8 cellular contexts compared by ENCODE assay signal in genomic region chr14:99729991-99730875, GRCh38. TPM values are rescaled to one million over a fixed set of nuclear protein-coding genes. Genes with fewer than 3 reads are reported as not detected.
DNase-seq lines count a peak whose midpoint lies in the region; ATAC-seq and TF ChIP-seq lines count a peak whose summit lies in the region.

No MANE protein-coding gene starts in this region.

- H3K9ac ChIP-seq in SK-N-SH: peak overlapping the region; percentile 36; the same call in 1 of the 2 replicates

- H3K9me2 ChIP-seq in SK-N-SH: no peaks in the 10 kb centered on the region

- no peak overlapping the region for H3K27ac Mint-ChIP-seq in activated naive CD8-positive, alpha-beta T cell treated with anti-CD3 and anti-CD28 coated beads, Interleukin-2, amount 10 ng/mL, durations not matched to agents 7 days and 5 days

- no peaks in the 10 kb centered on the region for H3F3A ChIP-seq in SK-N-SH (replicated peaks; ENCODE audit: insufficient read depth)

- TF ChIP-seq CTCF in SK-N-SH (IDR thresholded peaks at IDR 0.05): peak; percentile 84

- ATAC-seq in activated naive CD8-positive, alpha-beta T cell treated with anti-CD3 and anti-CD28 coated beads, Interleukin-2, amount 10 ng/mL, durations not matched to agents 7 days and 5 days (ENCODE audit: low read depth): peak; percentile 60
- ATAC-seq in right cardiac atrium (peak; percentile 36 to 58), sciatic nerve (peak; percentile 31), GM18873 (IDR thresholded peaks at IDR 0.05; ENCODE audit: low FRiP score, unreplicated experiment) (no peak)

- H3K27me3 ChIP-seq in SK-N-SH (ENCODE audit: insufficient read depth) (no peaks in the 10 kb centered on the region), right cardiac atrium (ENCODE audit: control insufficient read depth, insufficient read depth) (no peaks in the 10 kb centered on the region)

- H4K20me1 ChIP-seq in SK-N-SH (ENCODE audit: insufficient read depth): no peaks in the 10 kb centered on the region

- H3K4me2 ChIP-seq in SK-N-SH: peak overlapping the region; percentile 63; the same call in 1 of the 2 replicates

- TF ChIP-seq RAD21 in SK-N-SH (IDR thresholded peaks at IDR 0.05; ENCODE audit: low read length): peak; percentile 79

- no peaks in the 10 kb centered on the region for H3K4me1 Mint-ChIP-seq in activated naive CD8-positive, alpha-beta T cell treated with anti-CD3 and anti-CD28 coated beads, Interleukin-2, amount 10 ng/mL, durations not matched to agents 7 days and 5 days

- H2AFZ ChIP-seq in SK-N-SH (ENCODE audit: low read depth): peak overlapping the region; percentile 84; the same call in 1 of the 2 replicates

- 21% methylated on average over 22 of the region's 75 CpGs for WGBS in SK-N-SH (ENCODE audit: low lambda C conversion rate)
- WGBS in right cardiac atrium: 5% methylated on average over 75 of the region's 75 CpGs

- POLR2A ChIA-PET in SK-N-SH (lab: Yijun Ruan, JAX): interaction anchor here (1.1 kb wide), 1 partner anchor 21 kb away, joined by 3 read pairs; no protein-coding TSS in a partner anchor
- POLR2A ChIA-PET in activated naive CD8-positive, alpha-beta T cell treated with anti-CD3 and anti-CD28 coated beads, Interleukin-2, amount 10 ng/mL, durations not matched to agents 7 days and 5 days (lab: Charles Lee): no interaction called here

- intact Hi-C loops in right cardiac atrium (cut with DNase I) (loop anchor here (1.0 to 10.0 kb wide), 4 partner anchors 62 to 157 kb away; partner anchors contain the start of gene EML1 (in 3 of the 4)), sciatic nerve (cut with DNase I) (no loop called here)

- CTCF ChIA-PET in SK-N-SH (lab: Yijun Ruan, JAX): interaction anchor here (0.6 to 11.2 kb wide), 55 partner anchors 8 to 1703 kb away, joined by 3 to 136 read pairs (median 5); partner anchors contain the start of genes CYP46A1 and EML1

- no peaks in the 10 kb centered on the region for H3K9me3 ChIP-seq in SK-N-SH
- no peaks in the 10 kb centered on the region for H3K9me3 ChIP-seq in right cardiac atrium (ENCODE audit: control insufficient read depth, low read length)

- no peaks in the 10 kb centered on the region for H3K79me2 ChIP-seq in SK-N-SH (ENCODE audit: insufficient read depth)

- peaks cover 6% of the 10 kb centered on the region for H3K27me3 Mint-ChIP-seq in activated naive CD8-positive, alpha-beta T cell treated with anti-CD3 and anti-CD28 coated beads, Interleukin-2, amount 10 ng/mL, durations not matched to agents 7 days and 5 days

- no peaks in the 10 kb centered on the region for H3K9me3 Mint-ChIP-seq in activated naive CD8-positive, alpha-beta T cell treated with anti-CD3 and anti-CD28 coated beads, Interleukin-2, amount 10 ng/mL, durations not matched to agents 7 days and 5 days

- no peak for TF ChIP-seq EP300 in SK-N-SH (IDR thresholded peaks at IDR 0.05; ENCODE audit: borderline replicate concordance in 1 of 2, low read depth in 1 of 2, low read length in 1 of 2)

- H3K4me1 ChIP-seq in SK-N-SH (ENCODE audit: control insufficient read depth in 1 of 2, insufficient read depth in 2 of 2, low read depth in 1 of 2, low read length in 1 of 2) (peaks cover 0 to 10% of the 10 kb centered on the region in 2 experiments; a peak in 1 of 4 replicates), right cardiac atrium (ENCODE audit: control insufficient read depth, insufficient read depth, low read length) (no peaks in the 10 kb centered on the region)

- H3K4me3 ChIP-seq in SK-N-SH (ENCODE audit: low read depth in 2 of 2, low read length in 1 of 2): peak overlapping the region; percentile 46 to 63
- peak overlapping the region; percentile 62 for H3K4me3 ChIP-seq in right cardiac atrium (ENCODE audit: low read length)

- peak overlapping the region; percentile 44 for H3K4me3 Mint-ChIP-seq in activated naive CD8-positive, alpha-beta T cell treated with anti-CD3 and anti-CD28 coated beads, Interleukin-2, amount 10 ng/mL, durations not matched to agents 7 days and 5 days

- DNase-seq in NCI-H1436 (lab: John Stamatoyannopoulos, UW) (peak; percentile 45), NCI-H1436 treated with DMSO at 0.1 percent for 48 hours (lab: John Stamatoyannopoulos, UW) (no peak), HK-2 (ENCODE audit: unreplicated experiment) (peak; percentile 65), SK-N-SH (peak; percentile 97), right cardiac atrium (peak; percentile 69 to 93 (median 91)), sciatic nerve (ENCODE audit: low spot score) (peak; percentile 89)
- peak; percentile 90 for DNase-seq in activated naive CD8-positive, alpha-beta T cell treated with anti-CD3 and anti-CD28 coated beads, Interleukin-2, amount 10 ng/mL, durations not matched to agents 7 days and 5 days

- H3K27ac ChIP-seq in SK-N-SH (ENCODE audit: low read depth in 2 of 2, low read length in 1 of 2): no peak overlapping the region
- H3K27ac ChIP-seq in right cardiac atrium (ENCODE audit: low read length): no peak overlapping the region

- no peaks in the 10 kb centered on the region for H3K36me3 ChIP-seq in SK-N-SH (replicated peaks in 1 of 2; ENCODE audit: control insufficient read depth in 1 of 2, insufficient read depth in 2 of 2, low read length in 1 of 2)

- H3K36me3 Mint-ChIP-seq in activated naive CD8-positive, alpha-beta T cell treated with anti-CD3 and anti-CD28 coated beads, Interleukin-2, amount 10 ng/mL, durations not matched to agents 7 days and 5 days: no peaks in the 10 kb centered on the region

TF ChIP-seq in SK-N-SH, 30 proteins besides CTCF, POLR2A, EP300 and RAD21:
- TF ChIP-seq SMC3 (IDR thresholded peaks at IDR 0.05; ENCODE audit: low read depth, low read length) (peak; percentile 93), NRF1 (IDR thresholded peaks at IDR 0.05; ENCODE audit: low read depth, low read length) (0 out of 2 replicates have a peak, but pooled peaks have one; percentile 22), RCOR1 (IDR thresholded peaks at IDR 0.05; ENCODE audit: low read length) (0 out of 2 replicates have a peak, but pooled peaks have one; percentile 32), POLR2AphosphoS5 (IDR thresholded peaks at IDR 0.05; ENCODE audit: low read depth, low read length) (no peak), ZBTB33 (IDR thresholded peaks at IDR 0.05; ENCODE audit: borderline replicate concordance, low read depth) (no peak)

RNA-seq across cellular contexts. Expression of gene CYP46A1, which starts 46.1 kb away (rescaled TPM):
- polyA plus RNA-seq in SK-N-SH (2012; rRNA removed) (0.18 and 0.30 TPM in 2 replicates), right cardiac atrium (5.8 TPM)
- polyA plus RNA-seq in SK-N-SH (2012; cell fraction: cytosol; rRNA removed): 0.21 and 0.26 TPM in 2 replicates
- 1.1 and 1.4 TPM in 2 replicates for polyA plus RNA-seq in SK-N-SH (2012; cell fraction: nucleus; rRNA removed)
- total RNA-seq in activated naive CD8-positive, alpha-beta T cell treated with anti-CD3 and anti-CD28 coated beads, Interleukin-2, amount 10 ng/mL, durations not matched to agents 7 days and 5 days: under 1 TPM; 0.26 to 0.33 TPM
- total RNA-seq in right cardiac atrium (1 to 10 TPM; 5.7 to 9.2 (median 7.9) TPM), sciatic nerve (2.5 TPM)
